ENCODE assay signal across 12 cellular contexts in genomic region chr1:2368053-2368744, GRCh38.
"Had no signal": no experiment of that assay in that cellular context is flagged by ENCODE, and none has a peak within 500 bp of the region (broad histone marks: within the 10 kb centered on the region; RNA-seq: fewer than 3 reads in every experiment).

No MANE protein-coding gene starts in this region.

- H3K4me3 Mint-ChIP-seq: activated CD4-positive, alpha-beta memory T cell treated with anti-CD3 and anti-CD28 coated beads for 36 hours; activated naive CD8-positive, alpha-beta T cell treated with anti-CD3 and anti-CD28 coated beads, Interleukin-2, amount 10 ng/mL, durations not matched to agents 7 days and 5 days had no signal

- H3K27me3 Mint-ChIP-seq: activated CD4-positive, alpha-beta memory T cell treated with anti-CD3 and anti-CD28 coated beads for 36 hours had no signal

- H3K4me1 ChIP-seq: ascending aorta, heart right ventricle, left ventricle myocardium inferior, right lobe of liver, suprapubic skin had no signal

- H3K27ac Mint-ChIP-seq: activated CD4-positive, alpha-beta memory T cell treated with anti-CD3 and anti-CD28 coated beads for 36 hours; activated naive CD8-positive, alpha-beta T cell treated with anti-CD3 and anti-CD28 coated beads, Interleukin-2, amount 10 ng/mL, durations not matched to agents 7 days and 5 days had no signal

- H3K36me3 Mint-ChIP-seq: activated naive CD8-positive, alpha-beta T cell treated with anti-CD3 and anti-CD28 coated beads, Interleukin-2, amount 10 ng/mL, durations not matched to agents 7 days and 5 days had no signal

- DNase-seq: activated CD4-positive, alpha-beta memory T cell treated with anti-CD3 and anti-CD28 coated beads for 36 hours; activated CD4-positive, alpha-beta T cell treated with anti-CD3 and anti-CD28 coated beads for 1 hour; activated naive CD8-positive, alpha-beta T cell treated with anti-CD3 and anti-CD28 coated beads, Interleukin-2, amount 10 ng/mL, durations not matched to agents 7 days and 5 days; activated T-cell treated with anti-CD3 and anti-CD28 coated beads, Interleukin-2, amount 50 U/mL, for 48 hours; stimulated activated CD4-positive, alpha-beta T cell treated with anti-CD3 and anti-CD28 coated beads, Interleukin-12 subunit alpha, Interleukin-12 subunit beta, amount 100 ng/mL, for 4 hours; stimulated activated naive CD8-positive, alpha-beta T cell treated with anti-CD3 and anti-CD28 coated beads, Interleukin-15, Interleukin-2, amounts not matched to agents 100 U/mL and 50 U/mL, for 24 hours; T-helper 2 cell had no signal

- H3K4me1 Mint-ChIP-seq: activated naive CD8-positive, alpha-beta T cell treated with anti-CD3 and anti-CD28 coated beads, Interleukin-2, amount 10 ng/mL, durations not matched to agents 7 days and 5 days had no signal

- H3K9me3 ChIP-seq: right lobe of liver, suprapubic skin had no signal

- H3K27me3 ChIP-seq: ascending aorta, heart right ventricle, right lobe of liver, suprapubic skin had no signal

- H3K4me3 ChIP-seq: ascending aorta, heart right ventricle, left ventricle myocardium inferior, right lobe of liver, suprapubic skin had no signal

- ATAC-seq: heart right ventricle; right lobe of liver; stimulated activated naive CD8-positive, alpha-beta T cell treated with anti-CD3 and anti-CD28 coated beads, Interleukin-15, Interleukin-2, amounts not matched to agents 100 U/mL and 50 U/mL, for 24 hours had no signal

- H3K27ac ChIP-seq: ascending aorta, heart right ventricle, left ventricle myocardium inferior, right lobe of liver, suprapubic skin had no signal

- H3K36me3 ChIP-seq: left ventricle myocardium inferior, right lobe of liver had no signal
